1 cellular context compared by ENCODE assay signal in genomic region chr18:70219688-70220087, GRCh38.
TF ChIP-seq lines count a peak whose summit lies in the region.

No MANE protein-coding gene starts in this region.

TF ChIP-seq in GM12878, 131 proteins besides CTCF, POLR2A, EP300 and RAD21:
- TF ChIP-seq BRCA1 (IDR thresholded peaks at IDR 0.05; ENCODE audit: low read depth, low read length) (no peak), BACH1 (IDR thresholded peaks at IDR 0.05; ENCODE audit: borderline replicate concordance) (no peak), ELK1 (IDR thresholded peaks at IDR 0.05; ENCODE audit: low read depth, low read length) (no peak), STAT1 (conservative IDR thresholded peaks at IDR 0.05) (no peak), ZSCAN29 (IDR thresholded peaks at IDR 0.05) (no peak), RELA (IDR thresholded peaks at IDR 0.05; ENCODE audit: borderline replicate concordance, partially characterized antibody) (no peak), KDM1A (IDR thresholded peaks at IDR 0.05; ENCODE audit: borderline replicate concordance) (no peak), ZNF24 (IDR thresholded peaks at IDR 0.05) (no peak), NRF1 (conservative IDR thresholded peaks at IDR 0.05; ENCODE audit: low read depth, low read length) (no peak), ZNF687 (IDR thresholded peaks at IDR 0.05) (no peak), NKRF (conservative IDR thresholded peaks at IDR 0.05) (no peak), E2F4 (IDR thresholded peaks at IDR 0.05; ENCODE audit: low read depth, low read length) (no peak), NBN (IDR thresholded peaks at IDR 0.05) (no peak), SREBF1 (IDR thresholded peaks at IDR 0.05; ENCODE audit: low read length) (no peak), ATF3 (IDR thresholded peaks at IDR 0.05; ENCODE audit: borderline replicate concordance, extremely low read depth, low read depth, low read length) (no peak), CEBPB (IDR thresholded peaks at IDR 0.05; ENCODE audit: borderline replicate concordance in 1 of 2, low read depth in 2 of 2, low read length in 2 of 2) (no peak)
